1 cellular context compared by ENCODE assay signal in genomic region chr12:56377310-56377988, GRCh38.
TF ChIP-seq lines count a peak whose summit lies in the region.

No MANE protein-coding gene starts in this region.

TF ChIP-seq in K562, 482 proteins besides CTCF, POLR2A, EP300 and RAD21 (continued from another document and continues in another):
- TF ChIP-seq, protein P1, sequence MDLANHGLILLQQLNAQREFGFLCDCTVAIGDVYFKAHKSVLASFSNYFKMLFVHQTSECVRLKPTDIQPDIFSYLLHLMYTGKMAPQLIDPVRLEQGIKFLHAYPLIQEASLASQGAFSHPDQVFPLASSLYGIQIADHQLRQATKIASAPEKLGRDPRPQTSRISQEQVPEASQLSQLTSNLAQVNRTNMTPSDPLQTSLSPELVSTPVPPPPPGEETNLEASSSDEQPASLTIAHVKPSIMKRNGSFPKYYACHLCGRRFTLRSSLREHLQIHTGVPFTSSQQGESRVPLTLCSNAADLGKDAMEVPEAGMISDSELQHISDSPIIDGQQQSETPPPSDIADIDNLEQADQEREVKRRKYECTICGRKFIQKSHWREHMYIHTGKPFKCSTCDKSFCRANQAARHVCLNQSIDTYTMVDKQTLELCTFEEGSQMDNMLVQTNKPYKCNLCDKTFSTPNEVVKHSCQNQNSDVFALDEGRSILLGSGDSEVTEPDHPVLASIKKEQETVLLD (IDR thresholded peaks at IDR 0.05) = no peak; the same call in 1 of the 2 replicates
- TF ChIP-seq BCOR (IDR thresholded peaks at IDR 0.05) = no peak
- TF ChIP-seq MEIS2 (IDR thresholded peaks at IDR 0.05; ENCODE audit: partially characterized antibody) = peak; percentile 43
- TF ChIP-seq CTBP1 (IDR thresholded peaks at IDR 0.05; ENCODE audit: borderline replicate concordance) = peak; percentile 86
- no peak for TF ChIP-seq ZNF584 (CRISPR knock-in tag; IDR thresholded peaks at IDR 0.05; ENCODE audit: low read depth)
- TF ChIP-seq MBD2 (IDR thresholded peaks at IDR 0.05; ENCODE audit: borderline replicate concordance, low read depth) = no peak
- peak; percentile 40; the same call in 1 of the 2 replicates for TF ChIP-seq SPI1 (IDR thresholded peaks at IDR 0.05; ENCODE audit: borderline replicate concordance, low read depth, low read length)
- no peak for TF ChIP-seq MCM2 (IDR thresholded peaks at IDR 0.05; ENCODE audit: low read depth)
- no peak for TF ChIP-seq ZNF41 (CRISPR knock-in tag; conservative IDR thresholded peaks at IDR 0.05)
- no peak for TF ChIP-seq HNRNPL (IDR thresholded peaks at IDR 0.05; ENCODE audit: low read depth, low read length)
- TF ChIP-seq STAT5A (IDR thresholded peaks at IDR 0.05; ENCODE audit: borderline replicate concordance, low read length) = peak; percentile 70
- TF ChIP-seq PML (IDR thresholded peaks at IDR 0.05; ENCODE audit: low read length) = peak; percentile 62; the same call in 1 of the 2 replicates
- TF ChIP-seq ZNF197 (CRISPR knock-in tag; IDR thresholded peaks at IDR 0.05; ENCODE audit: low read depth) = no peak
- no peak for TF ChIP-seq SAFB2 (IDR thresholded peaks at IDR 0.05; ENCODE audit: borderline replicate concordance, low read depth, low read length, severe bottlenecking)
- no peak for TF ChIP-seq ARID3A (IDR thresholded peaks at IDR 0.05; ENCODE audit: borderline replicate concordance, low read depth, low read length)
- no peak for TF ChIP-seq SREBF1 (IDR thresholded peaks at IDR 0.05; ENCODE audit: borderline replicate concordance, low read depth, low read length)
- TF ChIP-seq, protein P2, sequence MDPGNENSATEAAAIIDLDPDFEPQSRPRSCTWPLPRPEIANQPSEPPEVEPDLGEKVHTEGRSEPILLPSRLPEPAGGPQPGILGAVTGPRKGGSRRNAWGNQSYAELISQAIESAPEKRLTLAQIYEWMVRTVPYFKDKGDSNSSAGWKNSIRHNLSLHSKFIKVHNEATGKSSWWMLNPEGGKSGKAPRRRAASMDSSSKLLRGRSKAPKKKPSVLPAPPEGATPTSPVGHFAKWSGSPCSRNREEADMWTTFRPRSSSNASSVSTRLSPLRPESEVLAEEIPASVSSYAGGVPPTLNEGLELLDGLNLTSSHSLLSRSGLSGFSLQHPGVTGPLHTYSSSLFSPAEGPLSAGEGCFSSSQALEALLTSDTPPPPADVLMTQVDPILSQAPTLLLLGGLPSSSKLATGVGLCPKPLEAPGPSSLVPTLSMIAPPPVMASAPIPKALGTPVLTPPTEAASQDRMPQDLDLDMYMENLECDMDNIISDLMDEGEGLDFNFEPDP (CRISPR knock-in tag; IDR thresholded peaks at IDR 0.05) = no peak
- TF ChIP-seq CREB1 (IDR thresholded peaks at IDR 0.05) = no peak
- no peak for TF ChIP-seq CREB1 (CRISPR knock-in tag; IDR thresholded peaks at IDR 0.05)
- no peak for TF ChIP-seq SAP30 (IDR thresholded peaks at IDR 0.05; ENCODE audit: borderline replicate concordance, insufficient read depth, low read depth, low read length, poor library complexity, severe bottlenecking)
- no peak for TF ChIP-seq ZNF347 (CRISPR knock-in tag; IDR thresholded peaks at IDR 0.05; ENCODE audit: low read depth)
- TF ChIP-seq ELK1 (CRISPR knock-in tag; IDR thresholded peaks at IDR 0.05) = no peak
- TF ChIP-seq, protein P3, sequence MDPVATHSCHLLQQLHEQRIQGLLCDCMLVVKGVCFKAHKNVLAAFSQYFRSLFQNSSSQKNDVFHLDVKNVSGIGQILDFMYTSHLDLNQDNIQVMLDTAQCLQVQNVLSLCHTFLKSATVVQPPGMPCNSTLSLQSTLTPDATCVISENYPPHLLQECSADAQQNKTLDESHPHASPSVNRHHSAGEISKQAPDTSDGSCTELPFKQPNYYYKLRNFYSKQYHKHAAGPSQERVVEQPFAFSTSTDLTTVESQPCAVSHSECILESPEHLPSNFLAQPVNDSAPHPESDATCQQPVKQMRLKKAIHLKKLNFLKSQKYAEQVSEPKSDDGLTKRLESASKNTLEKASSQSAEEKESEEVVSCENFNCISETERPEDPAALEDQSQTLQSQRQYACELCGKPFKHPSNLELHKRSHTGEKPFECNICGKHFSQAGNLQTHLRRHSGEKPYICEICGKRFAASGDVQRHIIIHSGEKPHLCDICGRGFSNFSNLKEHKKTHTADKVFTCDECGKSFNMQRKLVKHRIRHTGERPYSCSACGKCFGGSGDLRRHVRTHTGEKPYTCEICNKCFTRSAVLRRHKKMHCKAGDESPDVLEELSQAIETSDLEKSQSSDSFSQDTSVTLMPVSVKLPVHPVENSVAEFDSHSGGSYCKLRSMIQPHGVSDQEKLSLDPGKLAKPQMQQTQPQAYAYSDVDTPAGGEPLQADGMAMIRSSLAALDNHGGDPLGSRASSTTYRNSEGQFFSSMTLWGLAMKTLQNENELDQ (CRISPR knock-in tag; IDR thresholded peaks at IDR 0.05; ENCODE audit: borderline replicate concordance) = no peak
- no peak for TF ChIP-seq TARDBP (IDR thresholded peaks at IDR 0.05)
- TF ChIP-seq, protein P4, sequence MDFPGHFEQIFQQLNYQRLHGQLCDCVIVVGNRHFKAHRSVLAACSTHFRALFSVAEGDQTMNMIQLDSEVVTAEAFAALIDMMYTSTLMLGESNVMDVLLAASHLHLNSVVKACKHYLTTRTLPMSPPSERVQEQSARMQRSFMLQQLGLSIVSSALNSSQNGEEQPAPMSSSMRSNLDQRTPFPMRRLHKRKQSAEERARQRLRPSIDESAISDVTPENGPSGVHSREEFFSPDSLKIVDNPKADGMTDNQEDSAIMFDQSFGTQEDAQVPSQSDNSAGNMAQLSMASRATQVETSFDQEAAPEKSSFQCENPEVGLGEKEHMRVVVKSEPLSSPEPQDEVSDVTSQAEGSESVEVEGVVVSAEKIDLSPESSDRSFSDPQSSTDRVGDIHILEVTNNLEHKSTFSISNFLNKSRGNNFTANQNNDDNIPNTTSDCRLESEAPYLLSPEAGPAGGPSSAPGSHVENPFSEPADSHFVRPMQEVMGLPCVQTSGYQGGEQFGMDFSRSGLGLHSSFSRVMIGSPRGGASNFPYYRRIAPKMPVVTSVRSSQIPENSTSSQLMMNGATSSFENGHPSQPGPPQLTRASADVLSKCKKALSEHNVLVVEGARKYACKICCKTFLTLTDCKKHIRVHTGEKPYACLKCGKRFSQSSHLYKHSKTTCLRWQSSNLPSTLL (IDR thresholded peaks at IDR 0.05) = no peak
- TF ChIP-seq SMAD4 (CRISPR knock-in tag; conservative IDR thresholded peaks at IDR 0.05) = peak; percentile 67; the same call in 1 of the 2 replicates
- no peak for TF ChIP-seq JUNB (CRISPR knock-in tag; conservative IDR thresholded peaks at IDR 0.05)
- TF ChIP-seq ZSCAN29 (IDR thresholded peaks at IDR 0.05) = 0 out of 2 replicates have a peak, but pooled peaks have one; percentile 9
- TF ChIP-seq FIP1L1 (IDR thresholded peaks at IDR 0.05; ENCODE audit: low read depth, low read length, poor library complexity, severe bottlenecking) = no peak
- TF ChIP-seq MAFF (IDR thresholded peaks at IDR 0.05; ENCODE audit: low read length) = peak; percentile 88
- TF ChIP-seq, protein P5, sequence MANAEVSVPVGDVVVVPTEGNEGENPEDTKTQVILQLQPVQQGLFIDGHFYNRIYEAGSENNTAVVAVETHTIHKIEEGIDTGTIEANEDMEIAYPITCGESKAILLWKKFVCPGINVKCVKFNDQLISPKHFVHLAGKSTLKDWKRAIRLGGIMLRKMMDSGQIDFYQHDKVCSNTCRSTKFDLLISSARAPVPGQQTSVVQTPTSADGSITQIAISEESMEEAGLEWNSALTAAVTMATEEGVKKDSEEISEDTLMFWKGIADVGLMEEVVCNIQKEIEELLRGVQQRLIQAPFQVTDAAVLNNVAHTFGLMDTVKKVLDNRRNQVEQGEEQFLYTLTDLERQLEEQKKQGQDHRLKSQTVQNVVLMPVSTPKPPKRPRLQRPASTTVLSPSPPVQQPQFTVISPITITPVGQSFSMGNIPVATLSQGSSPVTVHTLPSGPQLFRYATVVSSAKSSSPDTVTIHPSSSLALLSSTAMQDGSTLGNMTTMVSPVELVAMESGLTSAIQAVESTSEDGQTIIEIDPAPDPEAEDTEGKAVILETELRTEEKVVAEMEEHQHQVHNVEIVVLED (CRISPR knock-in tag; IDR thresholded peaks at IDR 0.05) = no peak
- TF ChIP-seq, protein P6, sequence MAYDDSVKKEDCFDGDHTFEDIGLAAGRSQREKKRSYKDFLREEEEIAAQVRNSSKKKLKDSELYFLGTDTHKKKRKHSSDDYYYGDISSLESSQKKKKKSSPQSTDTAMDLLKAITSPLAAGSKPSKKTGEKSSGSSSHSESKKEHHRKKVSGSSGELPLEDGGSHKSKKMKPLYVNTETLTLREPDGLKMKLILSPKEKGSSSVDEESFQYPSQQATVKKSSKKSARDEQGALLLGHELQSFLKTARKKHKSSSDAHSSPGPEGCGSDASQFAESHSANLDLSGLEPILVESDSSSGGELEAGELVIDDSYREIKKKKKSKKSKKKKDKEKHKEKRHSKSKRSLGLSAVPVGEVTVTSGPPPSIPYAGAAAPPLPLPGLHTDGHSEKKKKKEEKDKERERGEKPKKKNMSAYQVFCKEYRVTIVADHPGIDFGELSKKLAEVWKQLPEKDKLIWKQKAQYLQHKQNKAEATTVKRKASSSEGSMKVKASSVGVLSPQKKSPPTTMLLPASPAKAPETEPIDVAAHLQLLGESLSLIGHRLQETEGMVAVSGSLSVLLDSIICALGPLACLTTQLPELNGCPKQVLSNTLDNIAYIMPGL (CRISPR knock-in tag; IDR thresholded peaks at IDR 0.05) = no peak
- TF ChIP-seq MTA3 (IDR thresholded peaks at IDR 0.05; ENCODE audit: borderline replicate concordance) = no peak
- peak; percentile 55; the same call in 1 of the 2 replicates for TF ChIP-seq ATF7 (IDR thresholded peaks at IDR 0.05)
- TF ChIP-seq, protein P7, sequence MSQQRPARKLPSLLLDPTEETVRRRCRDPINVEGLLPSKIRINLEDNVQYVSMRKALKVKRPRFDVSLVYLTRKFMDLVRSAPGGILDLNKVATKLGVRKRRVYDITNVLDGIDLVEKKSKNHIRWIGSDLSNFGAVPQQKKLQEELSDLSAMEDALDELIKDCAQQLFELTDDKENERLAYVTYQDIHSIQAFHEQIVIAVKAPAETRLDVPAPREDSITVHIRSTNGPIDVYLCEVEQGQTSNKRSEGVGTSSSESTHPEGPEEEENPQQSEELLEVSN (IDR thresholded peaks at IDR 0.05; ENCODE audit: borderline replicate concordance in 1 of 2, extremely low read depth in 1 of 2, insufficient read depth in 1 of 2, insufficient read length in 1 of 2, low read depth in 1 of 2, low read length in 1 of 2, poor library complexity in 1 of 2, severe bottlenecking in 1 of 2) = no peak
- no peak for TF ChIP-seq SLC30A9 (CRISPR knock-in tag; IDR thresholded peaks at IDR 0.05)
- TF ChIP-seq, protein P8, sequence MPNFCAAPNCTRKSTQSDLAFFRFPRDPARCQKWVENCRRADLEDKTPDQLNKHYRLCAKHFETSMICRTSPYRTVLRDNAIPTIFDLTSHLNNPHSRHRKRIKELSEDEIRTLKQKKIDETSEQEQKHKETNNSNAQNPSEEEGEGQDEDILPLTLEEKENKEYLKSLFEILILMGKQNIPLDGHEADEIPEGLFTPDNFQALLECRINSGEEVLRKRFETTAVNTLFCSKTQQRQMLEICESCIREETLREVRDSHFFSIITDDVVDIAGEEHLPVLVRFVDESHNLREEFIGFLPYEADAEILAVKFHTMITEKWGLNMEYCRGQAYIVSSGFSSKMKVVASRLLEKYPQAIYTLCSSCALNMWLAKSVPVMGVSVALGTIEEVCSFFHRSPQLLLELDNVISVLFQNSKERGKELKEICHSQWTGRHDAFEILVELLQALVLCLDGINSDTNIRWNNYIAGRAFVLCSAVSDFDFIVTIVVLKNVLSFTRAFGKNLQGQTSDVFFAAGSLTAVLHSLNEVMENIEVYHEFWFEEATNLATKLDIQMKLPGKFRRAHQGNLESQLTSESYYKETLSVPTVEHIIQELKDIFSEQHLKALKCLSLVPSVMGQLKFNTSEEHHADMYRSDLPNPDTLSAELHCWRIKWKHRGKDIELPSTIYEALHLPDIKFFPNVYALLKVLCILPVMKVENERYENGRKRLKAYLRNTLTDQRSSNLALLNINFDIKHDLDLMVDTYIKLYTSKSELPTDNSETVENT (CRISPR knock-in tag; IDR thresholded peaks at IDR 0.05) = no peak
- TF ChIP-seq SMAD2 (IDR thresholded peaks at IDR 0.05; ENCODE audit: low read depth, low read length) = no peak
- TF ChIP-seq, protein P9, sequence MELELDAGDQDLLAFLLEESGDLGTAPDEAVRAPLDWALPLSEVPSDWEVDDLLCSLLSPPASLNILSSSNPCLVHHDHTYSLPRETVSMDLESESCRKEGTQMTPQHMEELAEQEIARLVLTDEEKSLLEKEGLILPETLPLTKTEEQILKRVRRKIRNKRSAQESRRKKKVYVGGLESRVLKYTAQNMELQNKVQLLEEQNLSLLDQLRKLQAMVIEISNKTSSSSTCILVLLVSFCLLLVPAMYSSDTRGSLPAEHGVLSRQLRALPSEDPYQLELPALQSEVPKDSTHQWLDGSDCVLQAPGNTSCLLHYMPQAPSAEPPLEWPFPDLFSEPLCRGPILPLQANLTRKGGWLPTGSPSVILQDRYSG (tag; conservative IDR thresholded peaks at IDR 0.05; ENCODE audit: low read depth) = peak; percentile 25; the same call in 1 of the 2 replicates
- no peak for TF ChIP-seq ZNF699 (CRISPR knock-in tag; IDR thresholded peaks at IDR 0.05; ENCODE audit: insufficient replicate concordance)
- no peak for TF ChIP-seq ZFP36 (IDR thresholded peaks at IDR 0.05; ENCODE audit: low read depth, low read length, partially characterized antibody)
- peak; percentile 92 for TF ChIP-seq NFE2 (IDR thresholded peaks at IDR 0.05; ENCODE audit: low read depth)
- no peak for TF ChIP-seq ESRRA (IDR thresholded peaks at IDR 0.05; ENCODE audit: borderline replicate concordance, low read depth)
- no peak for TF ChIP-seq GABPA (tag; conservative IDR thresholded peaks at IDR 0.05; ENCODE audit: low read depth)
